Comparison of ENCODE assay signal across 8 cellular contexts in genomic region chr1:155379180-155379876, GRCh38. TPM values are rescaled to one million over a fixed set of nuclear protein-coding genes. Genes with fewer than 3 reads are reported as not detected.
DNase-seq lines count a peak whose midpoint lies in the region; ATAC-seq and TF ChIP-seq lines count a peak whose summit lies in the region.

No MANE protein-coding gene starts in this region.

- no peak for TF ChIP-seq EP300 in sigmoid colon (IDR thresholded peaks at IDR 0.05)

- no peak overlapping the region for H3K4me3 ChIP-seq in sigmoid colon

- DNase-seq in GM03348 (ENCODE audit: low spot score) (peak; percentile 75), SW480 (ENCODE audit: low spot score) (peak; percentile 5), germinal center (ENCODE audit: low spot score) (peak; percentile 12), sigmoid colon (no peak), mucosa of gallbladder (ENCODE audit: low spot score) (no peak), NCI-H748 treated with DMSO at 0.1 percent for 48 hours (lab: John Stamatoyannopoulos, UW) (no peak)

- WGBS in sigmoid colon, 2 donors: 82 to 87% methylated on average over 3 of the region's 3 CpGs

- TF ChIP-seq POLR2A in sigmoid colon (IDR thresholded peaks at IDR 0.05): no peak

- TF ChIP-seq CTCF in sigmoid colon (IDR thresholded peaks at IDR 0.05): no peak

- H3K27ac ChIP-seq in sigmoid colon: peak overlapping the region; percentile 26 to 64 (median 36)

- H3K27me3 ChIP-seq in sigmoid colon: no peaks in the 10 kb centered on the region

- H3K36me3 ChIP-seq in sigmoid colon: peaks cover 0 to 63% (median 28%) of the 10 kb centered on the region in 4 donors

- no peaks in the 10 kb centered on the region for H3K9me3 ChIP-seq in sigmoid colon

- intact Hi-C loops in sigmoid colon (cut with DNase I): no loop called here

- ATAC-seq in HG03457 (IDR thresholded peaks at IDR 0.05; ENCODE audit: unreplicated experiment) (no peak), esophagus mucosa (no peak)

- H3K4me1 ChIP-seq in sigmoid colon: peaks cover 0 to 7% (median 4%) of the 10 kb centered on the region in 4 donors

RNA-seq across cellular contexts. Expression of gene RUSC1, which starts 58.6 kb away (rescaled TPM):
- total RNA-seq in sigmoid colon (10 to 100 TPM; 12.5 to 27.4 (median 16.0) TPM), mucosa of gallbladder (58.8 TPM), esophagus mucosa (40.7 TPM)
- polyA plus RNA-seq in sigmoid colon: 10 to 100 TPM; 48.3 to 76.3 (median 67.7) TPM

Comparison
In these comparisons a context has a peak if more than half of its experiments do, and no peak if none do; other contexts are left out.
1. DNase-seq: peak in GM03348 (single experiment), SW480 (single experiment) and germinal center (single experiment); none in sigmoid colon (single experiment), mucosa of gallbladder (single experiment) and NCI-H748 treated with DMSO at 0.1 percent for 48 hours (single experiment).